8 cellular contexts compared by ENCODE assay signal in genomic region chr3:97872209-97873042, GRCh38. TPM values are rescaled to one million over a fixed set of nuclear protein-coding genes. Genes with fewer than 3 reads are reported as not detected.
DNase-seq lines count a peak whose midpoint lies in the region; ATAC-seq and FAIRE-seq lines count a peak whose summit lies in the region.

No MANE protein-coding gene starts in this region.

- H3K4me3 ChIP-seq in CD4-positive, alpha-beta memory T cell (ENCODE audit: low read length in 2 of 2), result no peak overlapping the region

- POLR2A ChIA-PET in CD4-positive, alpha-beta memory T cell (lab: Charles Lee; ENCODE audit: partially characterized antibody), result interaction anchor here (1.1 to 2.4 kb wide), 4 partner anchors 10 to 108 kb away, joined by 3 to 19 read pairs (median 7); partner anchors contain the start of genes ARL6 and CRYBG3

- H3K9me3 Mint-ChIP-seq in CD4-positive, alpha-beta memory T cell, result peaks cover 0 to 1% (median 0%) of the 10 kb centered on the region in 8 donors
- H3K9me3 Mint-ChIP-seq in T-helper 2 cell treated with Interferon-gamma antibody and Interleukin-4, amounts not matched to agents 5 μg/mL and 100 μg/mL, for 36 hours, result peaks cover 14% of the 10 kb centered on the region

- no peaks in the 10 kb centered on the region for H3K9me3 ChIP-seq in CD4-positive, alpha-beta memory T cell (ENCODE audit: control insufficient read depth in 1 of 2, low read length in 2 of 2)

- peak; percentile 45 for FAIRE-seq in endometrium (lab: Jason Lieb, UNC)

- intact Hi-C loops in CD4-positive, alpha-beta memory T cell (cut with micrococcal nuclease), result loop anchor here (2.0 to 5.0 kb wide), 2 partner anchors 40 to 52 kb away; no protein-coding TSS in a partner anchor

- H3K27me3 Mint-ChIP-seq in CD4-positive, alpha-beta memory T cell, result no peaks in the 10 kb centered on the region
- no peaks in the 10 kb centered on the region for H3K27me3 Mint-ChIP-seq in T-helper 2 cell treated with Interferon-gamma antibody and Interleukin-4, amounts not matched to agents 5 μg/mL and 100 μg/mL, for 36 hours (ENCODE audit: low read depth)

- peaks cover 18% of the 10 kb centered on the region for H3K4me1 ChIP-seq in CD4-positive, alpha-beta memory T cell (ENCODE audit: insufficient read depth, low read length)

- peak overlapping the region; percentile 71 to 88 (median 81) for H3K27ac Mint-ChIP-seq in CD4-positive, alpha-beta memory T cell
- peak overlapping the region; percentile 84 for H3K27ac Mint-ChIP-seq in T-helper 2 cell treated with Interferon-gamma antibody and Interleukin-4, amounts not matched to agents 5 μg/mL and 100 μg/mL, for 36 hours

- no peaks in the 10 kb centered on the region for H3K36me3 ChIP-seq in CD4-positive, alpha-beta memory T cell (ENCODE audit: insufficient read depth, low read length)

- H3K27me3 ChIP-seq in CD4-positive, alpha-beta memory T cell (ENCODE audit: insufficient read depth, low read length), result no peaks in the 10 kb centered on the region

- no peak overlapping the region for H3K27ac ChIP-seq in CD4-positive, alpha-beta memory T cell (ENCODE audit: low read depth, low read length)

- H3K4me1 Mint-ChIP-seq in CD4-positive, alpha-beta memory T cell, result peaks cover 18 to 26% (median 21%) of the 10 kb centered on the region in 4 donors
- H3K4me1 Mint-ChIP-seq in T-helper 2 cell treated with Interferon-gamma antibody and Interleukin-4, amounts not matched to agents 5 μg/mL and 100 μg/mL, for 36 hours (ENCODE audit: low read depth), result peaks cover 21% of the 10 kb centered on the region

- H3K36me3 Mint-ChIP-seq in CD4-positive, alpha-beta memory T cell, result peaks cover 0 to 11% of the 10 kb centered on the region in 2 donors
- H3K36me3 Mint-ChIP-seq in T-helper 2 cell treated with Interferon-gamma antibody and Interleukin-4, amounts not matched to agents 5 μg/mL and 100 μg/mL, for 36 hours (ENCODE audit: low read depth), result peaks cover 19% of the 10 kb centered on the region

- peak; percentile 17 to 58 (median 30) for DNase-seq in CD4-positive, alpha-beta memory T cell
- DNase-seq in T-helper 2 cell treated with Interferon-gamma antibody and Interleukin-4, amounts not matched to agents 5 μg/mL and 100 μg/mL, for 36 hours (ENCODE audit: low spot score), result peak; percentile 64
- DNase-seq in renal cortical epithelial cell (ENCODE audit: low read depth) (peak; percentile 88), NCI-H748 treated with DMSO at 0.1 percent for 48 hours (lab: John Stamatoyannopoulos, UW) (no peak), occipital lobe (lab: John Stamatoyannopoulos, UW) (no peak), NCI-H1417 (lab: John Stamatoyannopoulos, UW) (no peak)

- H3K4me3 Mint-ChIP-seq in CD4-positive, alpha-beta memory T cell, result peak overlapping the region; percentile 33 to 86 (median 52)
- peak overlapping the region; percentile 68 for H3K4me3 Mint-ChIP-seq in T-helper 2 cell treated with Interferon-gamma antibody and Interleukin-4, amounts not matched to agents 5 μg/mL and 100 μg/mL, for 36 hours

- no peak for ATAC-seq in GM19395 (IDR thresholded peaks at IDR 0.05; ENCODE audit: unreplicated experiment)

- CTCF ChIA-PET in CD4-positive, alpha-beta memory T cell (lab: Charles Lee; ENCODE audit: partially characterized antibody), result interaction anchor here (0.6 to 2.5 kb wide), 10 partner anchors 10 to 150 kb away, joined by 3 to 9 read pairs (median 4); no protein-coding TSS in a partner anchor

RNA-seq across cellular contexts. Expression of gene CRYBG3, which starts 50.6 kb away (rescaled TPM):
- 10 to 100 TPM; 11.6 to 12.3 TPM for total RNA-seq in CD4-positive, alpha-beta memory T cell
- polyA plus RNA-seq in CD4-positive, alpha-beta memory T cell, result 1 to 10 TPM in 1 of 2 donors, under 1 TPM in 1; 0.83 to 3.4 TPM
- total RNA-seq in renal cortical epithelial cell, result 15.8 and 39.9 TPM in 2 replicates
- 5.9 TPM for total RNA-seq in occipital lobe

Comparison
In these comparisons a context has a peak if more than half of its experiments do, and no peak if none do; other contexts are left out.
1. DNase-seq: peak in CD4-positive, alpha-beta memory T cell (5 of 5), T-helper 2 cell treated with Interferon-gamma antibody and Interleukin-4, amounts not matched to agents 5 μg/mL and 100 μg/mL, for 36 hours (single experiment) and renal cortical epithelial cell (single experiment); none in NCI-H748 treated with DMSO at 0.1 percent for 48 hours (single experiment), occipital lobe (single experiment) and NCI-H1417 (0 of 3).